1 cellular context compared by ENCODE assay signal in the genomic region with DNA sequence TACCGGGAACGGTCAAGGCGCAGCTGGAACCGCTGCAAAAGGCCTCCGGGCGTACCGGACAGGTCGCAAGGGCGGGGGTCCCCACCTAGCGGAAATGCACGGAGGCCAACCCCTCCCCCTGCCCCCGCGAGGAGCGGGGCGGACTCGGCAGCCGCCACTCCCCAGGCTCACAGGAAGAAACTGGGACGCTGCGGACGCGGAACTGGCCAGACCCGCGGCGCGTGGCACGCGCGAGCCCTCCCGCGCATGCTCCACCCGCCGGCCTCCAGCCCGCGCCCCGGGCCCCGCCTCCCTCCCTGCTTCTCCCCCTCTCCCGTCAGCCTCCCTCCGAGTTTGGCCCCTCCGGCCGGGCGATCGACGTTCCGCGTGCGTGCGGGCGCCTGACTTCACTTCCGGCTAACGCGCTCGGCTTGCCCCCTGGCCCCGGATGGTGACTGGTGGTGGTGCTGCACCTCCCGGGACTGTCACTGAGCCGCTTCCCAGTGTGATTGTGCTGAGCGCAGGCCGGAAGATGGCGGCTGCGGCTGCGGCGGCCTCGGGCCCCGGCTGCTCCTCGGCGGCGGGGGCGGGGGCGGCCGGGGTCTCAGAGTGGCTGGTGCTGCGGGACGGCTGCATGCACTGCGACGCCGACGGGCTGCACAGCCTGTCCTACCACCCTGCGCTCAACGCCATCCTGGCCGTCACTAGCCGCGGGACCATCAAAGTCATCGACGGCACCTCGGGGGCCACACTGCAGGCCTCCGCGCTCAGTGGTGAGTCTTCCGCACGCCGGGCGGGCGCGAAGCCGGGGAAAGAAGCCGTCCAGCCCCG.
TF ChIP-seq lines count a peak whose summit lies in the region.

A gene with protein sequence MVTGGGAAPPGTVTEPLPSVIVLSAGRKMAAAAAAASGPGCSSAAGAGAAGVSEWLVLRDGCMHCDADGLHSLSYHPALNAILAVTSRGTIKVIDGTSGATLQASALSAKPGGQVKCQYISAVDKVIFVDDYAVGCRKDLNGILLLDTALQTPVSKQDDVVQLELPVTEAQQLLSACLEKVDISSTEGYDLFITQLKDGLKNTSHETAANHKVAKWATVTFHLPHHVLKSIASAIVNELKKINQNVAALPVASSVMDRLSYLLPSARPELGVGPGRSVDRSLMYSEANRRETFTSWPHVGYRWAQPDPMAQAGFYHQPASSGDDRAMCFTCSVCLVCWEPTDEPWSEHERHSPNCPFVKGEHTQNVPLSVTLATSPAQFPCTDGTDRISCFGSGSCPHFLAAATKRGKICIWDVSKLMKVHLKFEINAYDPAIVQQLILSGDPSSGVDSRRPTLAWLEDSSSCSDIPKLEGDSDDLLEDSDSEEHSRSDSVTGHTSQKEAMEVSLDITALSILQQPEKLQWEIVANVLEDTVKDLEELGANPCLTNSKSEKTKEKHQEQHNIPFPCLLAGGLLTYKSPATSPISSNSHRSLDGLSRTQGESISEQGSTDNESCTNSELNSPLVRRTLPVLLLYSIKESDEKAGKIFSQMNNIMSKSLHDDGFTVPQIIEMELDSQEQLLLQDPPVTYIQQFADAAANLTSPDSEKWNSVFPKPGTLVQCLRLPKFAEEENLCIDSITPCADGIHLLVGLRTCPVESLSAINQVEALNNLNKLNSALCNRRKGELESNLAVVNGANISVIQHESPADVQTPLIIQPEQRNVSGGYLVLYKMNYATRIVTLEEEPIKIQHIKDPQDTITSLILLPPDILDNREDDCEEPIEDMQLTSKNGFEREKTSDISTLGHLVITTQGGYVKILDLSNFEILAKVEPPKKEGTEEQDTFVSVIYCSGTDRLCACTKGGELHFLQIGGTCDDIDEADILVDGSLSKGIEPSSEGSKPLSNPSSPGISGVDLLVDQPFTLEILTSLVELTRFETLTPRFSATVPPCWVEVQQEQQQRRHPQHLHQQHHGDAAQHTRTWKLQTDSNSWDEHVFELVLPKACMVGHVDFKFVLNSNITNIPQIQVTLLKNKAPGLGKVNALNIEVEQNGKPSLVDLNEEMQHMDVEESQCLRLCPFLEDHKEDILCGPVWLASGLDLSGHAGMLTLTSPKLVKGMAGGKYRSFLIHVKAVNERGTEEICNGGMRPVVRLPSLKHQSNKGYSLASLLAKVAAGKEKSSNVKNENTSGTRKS (N-terminal part only) (plus strand): TSS at position 289 of the 810 bp plus-strand sequence. CDS start 139 bp downstream, at position 428.

TF ChIP-seq in K562, 482 proteins besides CTCF, POLR2A, EP300 and RAD21 (continued from another document and continues in another):
- TF ChIP-seq, protein P1, sequence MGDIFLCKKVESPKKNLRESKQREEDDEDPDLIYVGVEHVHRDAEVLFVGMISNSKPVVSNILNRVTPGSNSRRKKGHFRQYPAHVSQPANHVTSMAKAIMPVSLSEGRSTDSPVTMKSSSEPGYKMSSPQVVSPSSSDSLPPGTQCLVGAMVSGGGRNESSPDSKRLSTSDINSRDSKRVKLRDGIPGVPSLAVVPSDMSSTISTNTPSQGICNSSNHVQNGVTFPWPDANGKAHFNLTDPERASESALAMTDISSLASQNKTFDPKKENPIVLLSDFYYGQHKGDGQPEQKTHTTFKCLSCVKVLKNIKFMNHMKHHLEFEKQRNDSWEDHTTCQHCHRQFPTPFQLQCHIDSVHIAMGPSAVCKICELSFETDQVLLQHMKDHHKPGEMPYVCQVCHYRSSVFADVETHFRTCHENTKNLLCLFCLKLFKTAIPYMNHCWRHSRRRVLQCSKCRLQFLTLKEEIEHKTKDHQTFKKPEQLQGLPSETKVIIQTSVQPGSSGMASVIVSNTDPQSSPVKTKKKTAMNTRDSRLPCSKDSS (IDR thresholded peaks at IDR 0.05; ENCODE audit: low read depth, partially characterized antibody), result no peak
- TF ChIP-seq FOXK2 (conservative IDR thresholded peaks at IDR 0.05 in 1 of 2, IDR thresholded peaks at IDR 0.05 in 1 of 2; ENCODE audit: low read depth in 2 of 2) (0 out of 4 replicates have a peak, but pooled peaks of 1 of the 2 experiments have one; percentile 18), HDAC1 (IDR thresholded peaks at IDR 0.05) (peak in 1 of 2 experiments; percentile 92; a peak in 2 of 4 replicates), ILF3 (IDR thresholded peaks at IDR 0.05; ENCODE audit: borderline replicate concordance) (peak; percentile 35; the same call in 1 of the 2 replicates), EWSR1 (IDR thresholded peaks at IDR 0.05; ENCODE audit: borderline replicate concordance, low read depth, partially characterized antibody) (no peak), HDAC8 (tag; IDR thresholded peaks at IDR 0.05) (no peak), PTRF (tag; IDR thresholded peaks at IDR 0.05) (no peak), ZNF696 (CRISPR knock-in tag; conservative IDR thresholded peaks at IDR 0.05) (no peak), SP2 (IDR thresholded peaks at IDR 0.05; ENCODE audit: extremely low read depth, low read depth, low read length, poor library complexity, severe bottlenecking) (no peak), GATAD2A (IDR thresholded peaks at IDR 0.05) (no peak), ZBTB8A (IDR thresholded peaks at IDR 0.05; ENCODE audit: partially characterized antibody) (no peak), JUNB (CRISPR knock-in tag; conservative IDR thresholded peaks at IDR 0.05) (no peak), ZNF699 (CRISPR knock-in tag; IDR thresholded peaks at IDR 0.05; ENCODE audit: insufficient replicate concordance) (no peak), ZNF76 (CRISPR knock-in tag; IDR thresholded peaks at IDR 0.05; ENCODE audit: borderline replicate concordance) (no peak), ZNF584 (CRISPR knock-in tag; IDR thresholded peaks at IDR 0.05; ENCODE audit: low read depth) (no peak), ZNF717 (CRISPR knock-in tag; IDR thresholded peaks at IDR 0.05) (no peak), POLR2B (IDR thresholded peaks at IDR 0.05; ENCODE audit: low read depth, partially characterized antibody) (peak; percentile 91), RB1 (IDR thresholded peaks at IDR 0.05; ENCODE audit: low read depth) (peak; percentile 58; the same call in 1 of the 2 replicates), ZNF785 (CRISPR knock-in tag; IDR thresholded peaks at IDR 0.05) (no peak), HOXB6 (CRISPR knock-in tag; IDR thresholded peaks at IDR 0.05; ENCODE audit: borderline replicate concordance) (no peak), ZNF780A (CRISPR knock-in tag; IDR thresholded peaks at IDR 0.05) (no peak), SIX5 (IDR thresholded peaks at IDR 0.05; ENCODE audit: borderline replicate concordance in 1 of 2, insufficient read depth in 1 of 2, low read depth in 1 of 2, low read length in 2 of 2) (no peak; a peak in 1 of 4 replicates), L3MBTL2 (IDR thresholded peaks at IDR 0.05) (peak; percentile 82), NR2C2 (CRISPR knock-in tag; IDR thresholded peaks at IDR 0.05) (peak; percentile 87), NR2C2 (tag; IDR thresholded peaks at IDR 0.05) (peak; percentile 99)
- TF ChIP-seq, protein P2, sequence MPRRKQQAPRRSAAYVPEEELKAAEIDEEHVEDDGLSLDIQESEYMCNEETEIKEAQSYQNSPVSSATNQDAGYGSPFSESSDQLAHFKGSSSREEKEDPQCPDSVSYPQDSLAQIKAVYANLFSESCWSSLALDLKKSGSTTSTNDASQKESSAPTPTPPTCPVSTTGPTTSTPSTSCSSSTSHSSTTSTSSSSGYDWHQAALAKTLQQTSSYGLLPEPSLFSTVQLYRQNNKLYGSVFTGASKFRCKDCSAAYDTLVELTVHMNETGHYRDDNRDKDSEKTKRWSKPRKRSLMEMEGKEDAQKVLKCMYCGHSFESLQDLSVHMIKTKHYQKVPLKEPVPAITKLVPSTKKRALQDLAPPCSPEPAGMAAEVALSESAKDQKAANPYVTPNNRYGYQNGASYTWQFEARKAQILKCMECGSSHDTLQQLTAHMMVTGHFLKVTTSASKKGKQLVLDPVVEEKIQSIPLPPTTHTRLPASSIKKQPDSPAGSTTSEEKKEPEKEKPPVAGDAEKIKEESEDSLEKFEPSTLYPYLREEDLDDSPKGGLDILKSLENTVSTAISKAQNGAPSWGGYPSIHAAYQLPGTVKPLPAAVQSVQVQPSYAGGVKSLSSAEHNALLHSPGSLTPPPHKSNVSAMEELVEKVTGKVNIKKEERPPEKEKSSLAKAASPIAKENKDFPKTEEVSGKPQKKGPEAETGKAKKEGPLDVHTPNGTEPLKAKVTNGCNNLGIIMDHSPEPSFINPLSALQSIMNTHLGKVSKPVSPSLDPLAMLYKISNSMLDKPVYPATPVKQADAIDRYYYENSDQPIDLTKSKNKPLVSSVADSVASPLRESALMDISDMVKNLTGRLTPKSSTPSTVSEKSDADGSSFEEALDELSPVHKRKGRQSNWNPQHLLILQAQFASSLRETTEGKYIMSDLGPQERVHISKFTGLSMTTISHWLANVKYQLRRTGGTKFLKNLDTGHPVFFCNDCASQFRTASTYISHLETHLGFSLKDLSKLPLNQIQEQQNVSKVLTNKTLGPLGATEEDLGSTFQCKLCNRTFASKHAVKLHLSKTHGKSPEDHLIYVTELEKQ (CRISPR knock-in tag; IDR thresholded peaks at IDR 0.05), result no peak
- TF ChIP-seq, protein P3, sequence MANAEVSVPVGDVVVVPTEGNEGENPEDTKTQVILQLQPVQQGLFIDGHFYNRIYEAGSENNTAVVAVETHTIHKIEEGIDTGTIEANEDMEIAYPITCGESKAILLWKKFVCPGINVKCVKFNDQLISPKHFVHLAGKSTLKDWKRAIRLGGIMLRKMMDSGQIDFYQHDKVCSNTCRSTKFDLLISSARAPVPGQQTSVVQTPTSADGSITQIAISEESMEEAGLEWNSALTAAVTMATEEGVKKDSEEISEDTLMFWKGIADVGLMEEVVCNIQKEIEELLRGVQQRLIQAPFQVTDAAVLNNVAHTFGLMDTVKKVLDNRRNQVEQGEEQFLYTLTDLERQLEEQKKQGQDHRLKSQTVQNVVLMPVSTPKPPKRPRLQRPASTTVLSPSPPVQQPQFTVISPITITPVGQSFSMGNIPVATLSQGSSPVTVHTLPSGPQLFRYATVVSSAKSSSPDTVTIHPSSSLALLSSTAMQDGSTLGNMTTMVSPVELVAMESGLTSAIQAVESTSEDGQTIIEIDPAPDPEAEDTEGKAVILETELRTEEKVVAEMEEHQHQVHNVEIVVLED (CRISPR knock-in tag; IDR thresholded peaks at IDR 0.05), result peak; percentile 96
- TF ChIP-seq, protein P4, sequence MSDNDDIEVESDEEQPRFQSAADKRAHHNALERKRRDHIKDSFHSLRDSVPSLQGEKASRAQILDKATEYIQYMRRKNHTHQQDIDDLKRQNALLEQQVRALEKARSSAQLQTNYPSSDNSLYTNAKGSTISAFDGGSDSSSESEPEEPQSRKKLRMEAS (CRISPR knock-in tag; IDR thresholded peaks at IDR 0.05), result peak; percentile 88
- TF ChIP-seq, protein P5, sequence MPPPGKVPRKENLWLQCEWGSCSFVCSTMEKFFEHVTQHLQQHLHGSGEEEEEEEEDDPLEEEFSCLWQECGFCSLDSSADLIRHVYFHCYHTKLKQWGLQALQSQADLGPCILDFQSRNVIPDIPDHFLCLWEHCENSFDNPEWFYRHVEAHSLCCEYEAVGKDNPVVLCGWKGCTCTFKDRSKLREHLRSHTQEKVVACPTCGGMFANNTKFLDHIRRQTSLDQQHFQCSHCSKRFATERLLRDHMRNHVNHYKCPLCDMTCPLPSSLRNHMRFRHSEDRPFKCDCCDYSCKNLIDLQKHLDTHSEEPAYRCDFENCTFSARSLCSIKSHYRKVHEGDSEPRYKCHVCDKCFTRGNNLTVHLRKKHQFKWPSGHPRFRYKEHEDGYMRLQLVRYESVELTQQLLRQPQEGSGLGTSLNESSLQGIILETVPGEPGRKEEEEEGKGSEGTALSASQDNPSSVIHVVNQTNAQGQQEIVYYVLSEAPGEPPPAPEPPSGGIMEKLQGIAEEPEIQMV (tag; conservative IDR thresholded peaks at IDR 0.05; ENCODE audit: low read depth), result peak; percentile 65; the same call in 1 of the 2 replicates
- TF ChIP-seq, protein P6, sequence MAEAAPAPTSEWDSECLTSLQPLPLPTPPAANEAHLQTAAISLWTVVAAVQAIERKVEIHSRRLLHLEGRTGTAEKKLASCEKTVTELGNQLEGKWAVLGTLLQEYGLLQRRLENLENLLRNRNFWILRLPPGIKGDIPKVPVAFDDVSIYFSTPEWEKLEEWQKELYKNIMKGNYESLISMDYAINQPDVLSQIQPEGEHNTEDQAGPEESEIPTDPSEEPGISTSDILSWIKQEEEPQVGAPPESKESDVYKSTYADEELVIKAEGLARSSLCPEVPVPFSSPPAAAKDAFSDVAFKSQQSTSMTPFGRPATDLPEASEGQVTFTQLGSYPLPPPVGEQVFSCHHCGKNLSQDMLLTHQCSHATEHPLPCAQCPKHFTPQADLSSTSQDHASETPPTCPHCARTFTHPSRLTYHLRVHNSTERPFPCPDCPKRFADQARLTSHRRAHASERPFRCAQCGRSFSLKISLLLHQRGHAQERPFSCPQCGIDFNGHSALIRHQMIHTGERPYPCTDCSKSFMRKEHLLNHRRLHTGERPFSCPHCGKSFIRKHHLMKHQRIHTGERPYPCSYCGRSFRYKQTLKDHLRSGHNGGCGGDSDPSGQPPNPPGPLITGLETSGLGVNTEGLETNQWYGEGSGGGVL (CRISPR knock-in tag; IDR thresholded peaks at IDR 0.05), result no peak
- TF ChIP-seq, protein P7, sequence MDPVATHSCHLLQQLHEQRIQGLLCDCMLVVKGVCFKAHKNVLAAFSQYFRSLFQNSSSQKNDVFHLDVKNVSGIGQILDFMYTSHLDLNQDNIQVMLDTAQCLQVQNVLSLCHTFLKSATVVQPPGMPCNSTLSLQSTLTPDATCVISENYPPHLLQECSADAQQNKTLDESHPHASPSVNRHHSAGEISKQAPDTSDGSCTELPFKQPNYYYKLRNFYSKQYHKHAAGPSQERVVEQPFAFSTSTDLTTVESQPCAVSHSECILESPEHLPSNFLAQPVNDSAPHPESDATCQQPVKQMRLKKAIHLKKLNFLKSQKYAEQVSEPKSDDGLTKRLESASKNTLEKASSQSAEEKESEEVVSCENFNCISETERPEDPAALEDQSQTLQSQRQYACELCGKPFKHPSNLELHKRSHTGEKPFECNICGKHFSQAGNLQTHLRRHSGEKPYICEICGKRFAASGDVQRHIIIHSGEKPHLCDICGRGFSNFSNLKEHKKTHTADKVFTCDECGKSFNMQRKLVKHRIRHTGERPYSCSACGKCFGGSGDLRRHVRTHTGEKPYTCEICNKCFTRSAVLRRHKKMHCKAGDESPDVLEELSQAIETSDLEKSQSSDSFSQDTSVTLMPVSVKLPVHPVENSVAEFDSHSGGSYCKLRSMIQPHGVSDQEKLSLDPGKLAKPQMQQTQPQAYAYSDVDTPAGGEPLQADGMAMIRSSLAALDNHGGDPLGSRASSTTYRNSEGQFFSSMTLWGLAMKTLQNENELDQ (CRISPR knock-in tag; IDR thresholded peaks at IDR 0.05; ENCODE audit: borderline replicate concordance), result no peak
- TF ChIP-seq, protein P8, sequence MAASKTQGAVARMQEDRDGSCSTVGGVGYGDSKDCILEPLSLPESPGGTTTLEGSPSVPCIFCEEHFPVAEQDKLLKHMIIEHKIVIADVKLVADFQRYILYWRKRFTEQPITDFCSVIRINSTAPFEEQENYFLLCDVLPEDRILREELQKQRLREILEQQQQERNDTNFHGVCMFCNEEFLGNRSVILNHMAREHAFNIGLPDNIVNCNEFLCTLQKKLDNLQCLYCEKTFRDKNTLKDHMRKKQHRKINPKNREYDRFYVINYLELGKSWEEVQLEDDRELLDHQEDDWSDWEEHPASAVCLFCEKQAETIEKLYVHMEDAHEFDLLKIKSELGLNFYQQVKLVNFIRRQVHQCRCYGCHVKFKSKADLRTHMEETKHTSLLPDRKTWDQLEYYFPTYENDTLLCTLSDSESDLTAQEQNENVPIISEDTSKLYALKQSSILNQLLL (CRISPR knock-in tag; IDR thresholded peaks at IDR 0.05; ENCODE audit: borderline replicate concordance), result no peak
- TF ChIP-seq, protein P9, sequence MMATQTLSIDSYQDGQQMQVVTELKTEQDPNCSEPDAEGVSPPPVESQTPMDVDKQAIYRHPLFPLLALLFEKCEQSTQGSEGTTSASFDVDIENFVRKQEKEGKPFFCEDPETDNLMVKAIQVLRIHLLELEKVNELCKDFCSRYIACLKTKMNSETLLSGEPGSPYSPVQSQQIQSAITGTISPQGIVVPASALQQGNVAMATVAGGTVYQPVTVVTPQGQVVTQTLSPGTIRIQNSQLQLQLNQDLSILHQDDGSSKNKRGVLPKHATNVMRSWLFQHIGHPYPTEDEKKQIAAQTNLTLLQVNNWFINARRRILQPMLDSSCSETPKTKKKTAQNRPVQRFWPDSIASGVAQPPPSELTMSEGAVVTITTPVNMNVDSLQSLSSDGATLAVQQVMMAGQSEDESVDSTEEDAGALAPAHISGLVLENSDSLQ (IDR thresholded peaks at IDR 0.05), result peak; percentile 71
